ENCODE assay signal across 7 cellular contexts in genomic region chr1:52026278-52026677, GRCh38. TPM values are rescaled to one million over a fixed set of nuclear protein-coding genes. Genes with fewer than 3 reads are reported as not detected.
"Had no signal": no experiment of that assay in that cellular context is flagged by ENCODE, and none has a peak within 500 bp of the region (broad histone marks: within the 10 kb centered on the region; RNA-seq: fewer than 3 reads in every experiment).

No MANE protein-coding gene starts in this region.

- H3K9ac ChIP-seq: GM23248 had no signal

- H3K27ac ChIP-seq: GM23248, HL-60 had no signal

- H2AFZ ChIP-seq: GM23248 had no signal

- H3K27me3 Mint-ChIP-seq: IgD-negative memory B cell had no signal

- H3K4me3 ChIP-seq: GM23248 had no signal

- ATAC-seq: HepG2 had no signal

- H3K4me3 Mint-ChIP-seq: H9, IgD-negative memory B cell had no signal

- H3K9me3 Mint-ChIP-seq: H9, IgD-negative memory B cell had no signal

- DNase-seq: GM23248, H9, HCEC 1CT, KBM-7 had no signal

- H3K27ac Mint-ChIP-seq: H9, IgD-negative memory B cell had no signal

RNA-seq across cellular contexts. Expression of gene RAB3B, which starts 35.8 kb away (rescaled TPM):
- polyA plus RNA-seq: IgD-negative memory B cell had no signal
